21 cellular contexts compared by ENCODE assay signal in genomic region chr5:516338-516925, GRCh38. TPM values are rescaled to one million over a fixed set of nuclear protein-coding genes. Genes with fewer than 3 reads are reported as not detected.
A peak's percentile ranks its signal among the peaks of the same experiment; 100 is the strongest.
DNase-seq lines count a peak whose midpoint lies in the region; ATAC-seq and TF ChIP-seq lines count a peak whose summit lies in the region.
"Had no signal": no experiment of that assay in that cellular context is flagged by ENCODE, and none has a peak within 500 bp of the region (broad histone marks: within the 10 kb centered on the region; RNA-seq: fewer than 3 reads in every experiment).

No MANE protein-coding gene starts in this region.

- intact Hi-C loops in right cardiac atrium (cut with DNase I) (no loop called here), Right ventricle myocardium superior (cut with DNase I) (no loop called here)

- H3K27ac ChIP-seq in right cardiac atrium (ENCODE audit: low read length): no peak overlapping the region
- no peak overlapping the region for H3K27ac ChIP-seq in RWPE2 (ENCODE audit: poor library complexity, severe bottlenecking)
- H3K27ac ChIP-seq in esophagus (ENCODE audit: low read depth in 2 of 2, low read length in 1 of 2): peak overlapping the region; percentile 38 to 87
- H3K27ac ChIP-seq: SJSA1 had no signal

- peak overlapping the region; percentile 36 for H3K27ac Mint-ChIP-seq in type B pancreatic cell
- H3K27ac Mint-ChIP-seq: IgD-negative memory B cell had no signal

- H3K4me1 Mint-ChIP-seq in type B pancreatic cell (ENCODE audit: unreplicated experiment): peaks cover 3% of the 10 kb centered on the region
- H3K4me1 Mint-ChIP-seq: CD8-positive, alpha-beta memory T cell had no signal

- H3K27me3 Mint-ChIP-seq in type B pancreatic cell: peaks cover 47% of the 10 kb centered on the region

- no peaks in the 10 kb centered on the region for H3K36me3 Mint-ChIP-seq in type B pancreatic cell
- H3K36me3 Mint-ChIP-seq: IgD-negative memory B cell had no signal

- H3K4me3 ChIP-seq in right cardiac atrium (ENCODE audit: low read length): no peak overlapping the region
- no peak overlapping the region for H3K4me3 ChIP-seq in RWPE2 (ENCODE audit: severe bottlenecking)
- H3K4me3 ChIP-seq in esophagus (ENCODE audit: low read depth in 1 of 2, low read length in 2 of 2): no peak overlapping the region
- H3K4me3 ChIP-seq: SJSA1 had no signal

- WGBS in right cardiac atrium: 84% methylated on average over 10 of the region's 10 CpGs
- 49 to 65% methylated on average over 10 of the region's 10 CpGs for WGBS in esophagus, 2 donors

- H3K36me3 ChIP-seq in RWPE2 (ENCODE audit: low read depth): no peaks in the 10 kb centered on the region
- no peaks in the 10 kb centered on the region for H3K36me3 ChIP-seq in esophagus (ENCODE audit: control insufficient read depth in 2 of 2, insufficient read depth in 2 of 2, low read length in 1 of 2)
- H3K36me3 ChIP-seq: SJSA1 had no signal

- H3K4me1 ChIP-seq in right cardiac atrium (ENCODE audit: control insufficient read depth, insufficient read depth, low read length) (no peaks in the 10 kb centered on the region), RWPE2 (ENCODE audit: insufficient read depth, poor library complexity, severe bottlenecking) (no peaks in the 10 kb centered on the region), esophagus (ENCODE audit: control insufficient read depth in 2 of 2, insufficient read depth in 2 of 2, low read length in 1 of 2) (peaks cover 0 to 29% of the 10 kb centered on the region in 2 donors)
- H3K4me1 ChIP-seq: SJSA1 had no signal

- no peaks in the 10 kb centered on the region for H3K9me3 Mint-ChIP-seq in type B pancreatic cell

- TF ChIP-seq CTCF in RWPE2 (IDR thresholded peaks at IDR 0.05; ENCODE audit: poor library complexity, severe bottlenecking) (no peak), type B pancreatic cell (conservative IDR thresholded peaks at IDR 0.05) (no peak)

- H3K27me3 ChIP-seq in right cardiac atrium (ENCODE audit: control insufficient read depth, insufficient read depth) (no peaks in the 10 kb centered on the region), RWPE2 (ENCODE audit: insufficient read depth, poor library complexity, severe bottlenecking) (peaks cover 64% of the 10 kb centered on the region), esophagus (ENCODE audit: control insufficient read depth in 1 of 2, insufficient read depth in 2 of 2, low read length in 2 of 2) (no peaks in the 10 kb centered on the region)

- H3K4me3 Mint-ChIP-seq in type B pancreatic cell: no peak overlapping the region
- H3K4me3 Mint-ChIP-seq: CD8-positive, alpha-beta memory T cell had no signal

- peak in 2 of 3 donors; percentile 4 to 8 for DNase-seq in right cardiac atrium
- DNase-seq in Right ventricle myocardium superior: no peak
- no peak for DNase-seq in RWPE2 (ENCODE audit: low spot score)
- no peak for DNase-seq in type B pancreatic cell (ENCODE audit: extremely low spot score, unreplicated experiment)
- no peak for DNase-seq in NCI-H82 treated with DMSO at 0.1 percent for 48 hours (lab: John Stamatoyannopoulos, UW; ENCODE audit: unreplicated experiment)
- DNase-seq in activated CD8-positive, alpha-beta memory T cell treated with anti-CD3 and anti-CD28 coated beads, Interleukin-2, amount 50 U/mL, for 4 hours: no peak
- DNase-seq: 8988T; AML-193; Calu3; CD8-positive, alpha-beta memory T cell; DMS153; GF-D8; MV-4-11; NCI-H1694 treated with DMSO at 0.1 percent for 48 hours; NCI-H2081 treated with DMSO at 0.1 percent for 48 hours; NCI-H2227 treated with DMSO at 0.1 percent for 48 hours; NCI-H510A had no signal

- no peaks in the 10 kb centered on the region for H3K9me3 ChIP-seq in right cardiac atrium (ENCODE audit: control insufficient read depth, low read length)
- no peaks in the 10 kb centered on the region for H3K9me3 ChIP-seq in RWPE2 (ENCODE audit: severe bottlenecking)
- H3K9me3 ChIP-seq in esophagus (ENCODE audit: control insufficient read depth in 2 of 2, insufficient read depth in 1 of 2, low read depth in 1 of 2, low read length in 1 of 2): peaks cover 0 to 4% of the 10 kb centered on the region in 2 donors
- H3K9me3 ChIP-seq: SJSA1 had no signal

- ATAC-seq in right cardiac atrium (no peak), Right ventricle myocardium superior (ENCODE audit: poor library complexity) (no peak), RWPE2 (ENCODE audit: low read depth) (peak; percentile 43; the same call in 2 of the 3 replicates), GM19328 (IDR thresholded peaks at IDR 0.05; ENCODE audit: unreplicated experiment) (no peak)

RNA-seq across cellular contexts. Expression of gene SLC9A3, which starts 7.8 kb away (rescaled TPM):
- total RNA-seq in right cardiac atrium: 1 to 10 TPM in 2 of 4 donors, under 1 TPM in 2; 0.94 to 1.1 (median 0.99) TPM
- 1.1 TPM for polyA plus RNA-seq in right cardiac atrium
- 0.91 TPM for total RNA-seq in Right ventricle myocardium superior
- polyA plus RNA-seq in esophagus: 1 to 10 TPM; 1.9 to 4.4 TPM
- total RNA-seq in type B pancreatic cell (ENCODE audit: low replicate concordance): 6.4 and 8.0 TPM in 2 replicates

Comparison
In these comparisons a context has a peak if more than half of its experiments do, and no peak if none do; other contexts are left out.
1. DNase-seq: peak in right cardiac atrium (2 of 3); none in Right ventricle myocardium superior (single experiment), RWPE2 (single experiment), type B pancreatic cell (single experiment), NCI-H82 treated with DMSO at 0.1 percent for 48 hours (single experiment) and activated CD8-positive, alpha-beta memory T cell treated with anti-CD3 and anti-CD28 coated beads, Interleukin-2, amount 50 U/mL, for 4 hours (single experiment).
2. H3K27ac ChIP-seq: peak in esophagus (2 of 2); none in right cardiac atrium (single experiment) and RWPE2 (single experiment).